15 cellular contexts compared by ENCODE assay signal in the genomic region with DNA sequence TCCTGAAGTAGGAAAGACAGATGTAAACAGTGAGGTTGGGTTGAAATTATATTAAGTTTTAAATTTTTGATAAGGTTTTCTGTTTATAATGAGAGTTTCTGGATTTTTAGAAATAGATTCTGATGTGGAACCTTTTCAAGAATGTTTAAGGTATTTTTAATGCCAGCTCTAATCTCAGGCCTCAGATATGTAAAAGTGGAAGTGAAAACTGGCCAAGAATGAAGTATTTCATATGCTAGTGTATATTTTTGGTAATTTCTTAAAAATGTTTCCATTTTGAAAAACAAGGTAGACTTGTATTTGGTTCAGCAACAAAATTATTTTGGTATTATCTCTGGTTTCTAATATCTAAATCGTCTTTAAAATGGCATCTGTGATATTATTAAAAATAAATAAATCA. TPM values are rescaled to one million over a fixed set of nuclear protein-coding genes. Genes with fewer than 3 reads are reported as not detected.
DNase-seq lines count a peak whose midpoint lies in the region; ATAC-seq and TF ChIP-seq lines count a peak whose summit lies in the region.
"Had no signal": no experiment of that assay in that cellular context is flagged by ENCODE, and none has a peak within 500 bp of the region (broad histone marks: within the 10 kb centered on the region; RNA-seq: fewer than 3 reads in every experiment).

No MANE protein-coding gene starts in this region.

- POLR2A ChIA-PET in activated B cell treated with CpG ODN at 0.5 μM for 24 hours (lab: Charles Lee): interaction anchor here (0.8 to 3.8 kb wide), 5 partner anchors 8 to 103 kb away, joined by 3 to 33 read pairs (median 4); a partner anchor contains a TSS
- POLR2A ChIA-PET in naive thymus-derived CD8-positive, alpha-beta T cell (lab: Charles Lee): interaction anchor here (1.4 to 2.2 kb wide), 2 partner anchors 14 to 23 kb away, joined by 4 to 9 read pairs; no protein-coding TSS in a partner anchor

- no peak overlapping the region for H2AFZ ChIP-seq in Karpas-422 (ENCODE audit: low read length)

- no peaks in the 10 kb centered on the region for H3K27me3 Mint-ChIP-seq in activated naive CD4-positive, alpha-beta T cell treated with anti-CD3 and anti-CD28 coated beads, Interleukin-2, amount 50 U/mL, for 24 hours
- H3K27me3 Mint-ChIP-seq in activated B cell treated with CpG ODN at 0.5 μM for 24 hours: no peaks in the 10 kb centered on the region
- no peaks in the 10 kb centered on the region for H3K27me3 Mint-ChIP-seq in stimulated activated memory B cell treated with anti-CD40 and anti-IgM and Interleukin-4, amounts not matched to agents 10 μg/mL and 1 μg/mL and 100 μg/mL, for 72 hours
- no peaks in the 10 kb centered on the region for H3K27me3 Mint-ChIP-seq in naive thymus-derived CD8-positive, alpha-beta T cell

- peak overlapping the region; percentile 35 for H3K27ac Mint-ChIP-seq in activated naive CD4-positive, alpha-beta T cell treated with anti-CD3 and anti-CD28 coated beads, Interleukin-2, amount 50 U/mL, for 24 hours
- H3K27ac Mint-ChIP-seq in activated naive CD4-positive, alpha-beta T cell treated with anti-CD3 and anti-CD28 coated beads, Interleukin-2, amount 50 U/mL, for 72 hours: no peak overlapping the region
- H3K27ac Mint-ChIP-seq in activated B cell treated with CpG ODN at 0.5 μM for 24 hours: peak overlapping the region; percentile 83
- H3K27ac Mint-ChIP-seq in stimulated activated memory B cell treated with anti-CD40 and anti-IgM and Interleukin-4, amounts not matched to agents 10 μg/mL and 1 μg/mL and 100 μg/mL, for 72 hours: peak overlapping the region; percentile 19
- H3K27ac Mint-ChIP-seq in naive thymus-derived CD8-positive, alpha-beta T cell: peak overlapping the region in 3 of 10 donors; percentile 31 to 84 (median 81)
- H3K27ac Mint-ChIP-seq: HFFc6 had no signal

- H3K9me2 ChIP-seq in Karpas-422 (replicated peaks; ENCODE audit: insufficient read depth, low read length): no peaks in the 10 kb centered on the region

- H3K4me3 Mint-ChIP-seq in activated naive CD4-positive, alpha-beta T cell treated with anti-CD3 and anti-CD28 coated beads, Interleukin-2, amount 50 U/mL, for 24 hours: no peak overlapping the region
- H3K4me3 Mint-ChIP-seq in activated B cell treated with CpG ODN at 0.5 μM for 24 hours: peak overlapping the region; percentile 12
- no peak overlapping the region for H3K4me3 Mint-ChIP-seq in stimulated activated memory B cell treated with anti-CD40 and anti-IgM and Interleukin-4, amounts not matched to agents 10 μg/mL and 1 μg/mL and 100 μg/mL, for 72 hours
- peak overlapping the region in 1 of 10 donors; percentile 2 for H3K4me3 Mint-ChIP-seq in naive thymus-derived CD8-positive, alpha-beta T cell
- H3K4me3 Mint-ChIP-seq: HFFc6 had no signal

- intact Hi-C loops in activated B cell treated with CpG ODN at 0.5 μM for 24 hours (cut with micrococcal nuclease): no loop called here

- H3K9ac ChIP-seq in Karpas-422 (ENCODE audit: low read length): no peak overlapping the region

- CTCF ChIA-PET in activated B cell treated with CpG ODN at 0.5 μM for 24 hours (lab: Charles Lee): interaction anchor here (0.5 to 4.5 kb wide), 4 partner anchors 22 to 1945 kb away, joined by 3 to 18 read pairs (median 3); no protein-coding TSS in a partner anchor

- H3K9me3 ChIP-seq in Karpas-422 (ENCODE audit: low read length): no peaks in the 10 kb centered on the region

- DNase-seq in activated naive CD4-positive, alpha-beta T cell treated with anti-CD3 and anti-CD28 coated beads, Interleukin-2, amount 50 U/mL, for 72 hours (ENCODE audit: low spot score in 2 of 2): no peak
- peak; percentile 65 for DNase-seq in Karpas-422
- no peak for DNase-seq in activated B cell treated with CpG ODN at 0.5 μM for 24 hours
- no peak for DNase-seq in HUDEP-2 (lab: John Stamatoyannopoulos, UW; ENCODE audit: unreplicated experiment in 76 of 76)
- no peak for DNase-seq in DMS79 (lab: John Stamatoyannopoulos, UW)
- no peak for DNase-seq in naive thymus-derived CD8-positive, alpha-beta T cell
- DNase-seq: DMS79 treated with DMSO at 0.1 percent for 48 hours, HFFc6, NCI-H187 treated with DMSO at 0.1 percent for 48 hours, NCI-H2171, NCI-H82 had no signal

- no peak overlapping the region for H3K4me2 ChIP-seq in Karpas-422 (ENCODE audit: low read depth, low read length, poor library complexity, severe bottlenecking)

- no peak overlapping the region for H3K4me3 ChIP-seq in Karpas-422 (ENCODE audit: low read length)

- no peak for TF ChIP-seq CTCF in activated B cell treated with CpG ODN at 0.5 μM for 24 hours (IDR thresholded peaks at IDR 0.05)

- H4K20me1 ChIP-seq in Karpas-422 (ENCODE audit: insufficient read depth, low read depth, low read length): no peaks in the 10 kb centered on the region

- no peak overlapping the region for H3K27ac ChIP-seq in Karpas-422 (ENCODE audit: low read length)
- H3K27ac ChIP-seq: C4-2B, HL-60 had no signal

- H3K9me3 Mint-ChIP-seq in activated naive CD4-positive, alpha-beta T cell treated with anti-CD3 and anti-CD28 coated beads, Interleukin-2, amount 50 U/mL, for 24 hours: no peaks in the 10 kb centered on the region
- H3K9me3 Mint-ChIP-seq in activated naive CD4-positive, alpha-beta T cell treated with anti-CD3 and anti-CD28 coated beads, Interleukin-2, amount 50 U/mL, for 72 hours: no peaks in the 10 kb centered on the region
- no peaks in the 10 kb centered on the region for H3K9me3 Mint-ChIP-seq in activated B cell treated with CpG ODN at 0.5 μM for 24 hours
- H3K9me3 Mint-ChIP-seq in stimulated activated memory B cell treated with anti-CD40 and anti-IgM and Interleukin-4, amounts not matched to agents 10 μg/mL and 1 μg/mL and 100 μg/mL, for 72 hours: no peaks in the 10 kb centered on the region
- H3K9me3 Mint-ChIP-seq in naive thymus-derived CD8-positive, alpha-beta T cell: no peaks in the 10 kb centered on the region
- H3K9me3 Mint-ChIP-seq: HFFc6 had no signal

- H3K27me3 ChIP-seq in Karpas-422 (ENCODE audit: low read length): no peaks in the 10 kb centered on the region

- peaks cover 34% of the 10 kb centered on the region for H3K79me2 ChIP-seq in Karpas-422 (ENCODE audit: low read length)

- H3K36me3 ChIP-seq in Karpas-422 (ENCODE audit: insufficient read depth, low read length): peaks cover 17% of the 10 kb centered on the region

- H3K4me1 ChIP-seq in Karpas-422 (ENCODE audit: low read length): peaks cover 10% of the 10 kb centered on the region

- no peak for ATAC-seq in activated naive CD4-positive, alpha-beta T cell treated with anti-CD3 and anti-CD28 coated beads, Interleukin-2, amount 50 U/mL, for 72 hours
- ATAC-seq in activated B cell treated with CpG ODN at 0.5 μM for 24 hours (ENCODE audit: low read depth): no peak
- no peak for ATAC-seq in stimulated activated memory B cell treated with anti-CD40 and anti-IgM and Interleukin-4, amounts not matched to agents 10 μg/mL and 1 μg/mL and 100 μg/mL, for 72 hours
- ATAC-seq in naive thymus-derived CD8-positive, alpha-beta T cell: no peak

- peaks cover 15% of the 10 kb centered on the region for H3K36me3 Mint-ChIP-seq in activated naive CD4-positive, alpha-beta T cell treated with anti-CD3 and anti-CD28 coated beads, Interleukin-2, amount 50 U/mL, for 24 hours
- peaks cover 4 to 12% of the 10 kb centered on the region in 2 donors for H3K36me3 Mint-ChIP-seq in activated naive CD4-positive, alpha-beta T cell treated with anti-CD3 and anti-CD28 coated beads, Interleukin-2, amount 50 U/mL, for 72 hours
- H3K36me3 Mint-ChIP-seq in activated B cell treated with CpG ODN at 0.5 μM for 24 hours (ENCODE audit: low read depth): peaks cover 51% of the 10 kb centered on the region
- H3K36me3 Mint-ChIP-seq in stimulated activated memory B cell treated with anti-CD40 and anti-IgM and Interleukin-4, amounts not matched to agents 10 μg/mL and 1 μg/mL and 100 μg/mL, for 72 hours: peaks cover 26% of the 10 kb centered on the region
- H3K36me3 Mint-ChIP-seq in naive thymus-derived CD8-positive, alpha-beta T cell: peaks cover 6 to 68% (median 18%) of the 10 kb centered on the region in 3 donors

- H3K4me1 Mint-ChIP-seq in activated naive CD4-positive, alpha-beta T cell treated with anti-CD3 and anti-CD28 coated beads, Interleukin-2, amount 50 U/mL, for 24 hours: peaks cover 26% of the 10 kb centered on the region
- H3K4me1 Mint-ChIP-seq in activated B cell treated with CpG ODN at 0.5 μM for 24 hours: peaks cover 51% of the 10 kb centered on the region
- peaks cover 32% of the 10 kb centered on the region for H3K4me1 Mint-ChIP-seq in stimulated activated memory B cell treated with anti-CD40 and anti-IgM and Interleukin-4, amounts not matched to agents 10 μg/mL and 1 μg/mL and 100 μg/mL, for 72 hours
- peaks cover 5 to 41% (median 14%) of the 10 kb centered on the region in 4 donors for H3K4me1 Mint-ChIP-seq in naive thymus-derived CD8-positive, alpha-beta T cell

RNA-seq across cellular contexts. Expression of a gene that starts 14.4 kb away (rescaled TPM):
- 10 to 100 TPM; 21.9 to 26.4 TPM for total RNA-seq in activated naive CD4-positive, alpha-beta T cell treated with anti-CD3 and anti-CD28 coated beads, Interleukin-2, amount 50 U/mL, for 72 hours
- total RNA-seq in Karpas-422 (2014; rRNA removed; shearing (Covaris generic); ENCODE audit: low replicate concordance): 6.8 and 10.5 TPM in 2 replicates
- 33.9 and 34.5 TPM in 2 replicates for total RNA-seq in activated B cell treated with CpG ODN at 0.5 μM for 24 hours
- total RNA-seq in naive thymus-derived CD8-positive, alpha-beta T cell: 10 to 100 TPM; 50.1 to 53.7 TPM
- 10 to 100 TPM; 48.7 to 69.0 (median 51.8) TPM for polyA plus RNA-seq in naive thymus-derived CD8-positive, alpha-beta T cell

Comparison
In these comparisons a context has a peak if more than half of its experiments do, and no peak if none do; other contexts are left out.
1. H3K27ac Mint-ChIP-seq: peak in activated naive CD4-positive, alpha-beta T cell treated with anti-CD3 and anti-CD28 coated beads, Interleukin-2, amount 50 U/mL, for 24 hours (single experiment), activated B cell treated with CpG ODN at 0.5 μM for 24 hours (single experiment) and stimulated activated memory B cell treated with anti-CD40 and anti-IgM and Interleukin-4, amounts not matched to agents 10 μg/mL and 1 μg/mL and 100 μg/mL, for 72 hours (single experiment); none in activated naive CD4-positive, alpha-beta T cell treated with anti-CD3 and anti-CD28 coated beads, Interleukin-2, amount 50 U/mL, for 72 hours (0 of 2).